In genomic region chr2:3793233-3793632, GRCh38 we compare ENCODE assay signal across 19 cellular contexts.
"Had no signal": no experiment of that assay in that cellular context is flagged by ENCODE, and none has a peak within 500 bp of the region (broad histone marks: within the 10 kb centered on the region; RNA-seq: fewer than 3 reads in every experiment).

No MANE protein-coding gene starts in this region.

- ATAC-seq: K562, T-cell had no signal

- H3K4me2 ChIP-seq: KMS-11, SK-N-SH had no signal

- H3K9me3 ChIP-seq: SK-N-SH had no signal

- H3K27ac ChIP-seq: KMS-11 had no signal

- H3K9ac ChIP-seq: KMS-11, SK-N-SH had no signal

- DNase-seq: Kasumi-1, MM.1S, NCI-H1092 treated with DMSO at 0.1 percent for 48 hours, NCI-H1436, NCI-H187, NCI-H2029 treated with DMSO at 0.1 percent for 48 hours, NCI-H2171 treated with DMSO at 0.1 percent for 48 hours, NCI-H345, NCI-H446 treated with DMSO at 0.1 percent for 48 hours, NCI-H510A treated with DMSO at 0.1 percent for 48 hours, NCI-H526, NCI-H82, RPMI8226, SK-N-SH, SW 1271, T-cell had no signal

- FAIRE-seq: K562, RCC 7860 had no signal

- H3K4me3 ChIP-seq: K562 had no signal
